Comparison of ENCODE assay signal across 33 cellular contexts in the genomic region with DNA sequence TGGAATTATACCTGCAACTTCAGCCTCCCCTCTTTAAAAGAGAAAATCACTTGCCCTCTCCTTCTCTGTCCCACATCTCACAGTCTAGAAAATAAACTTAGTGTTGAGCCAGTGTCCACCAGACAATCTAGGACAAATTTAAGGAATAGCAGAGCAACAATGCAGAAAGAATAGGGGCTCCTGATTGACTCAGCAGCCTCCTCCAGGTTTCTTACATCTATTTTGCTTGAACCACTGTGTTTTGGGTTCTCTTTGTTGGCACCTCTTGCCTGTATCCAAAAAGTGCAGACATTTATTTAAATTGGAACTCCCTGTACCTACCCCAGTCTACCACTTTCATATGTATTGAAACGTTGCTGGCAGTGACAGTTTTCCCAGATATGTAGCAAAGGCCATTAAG.
A peak's percentile ranks its signal among the peaks of the same experiment; 100 is the strongest.
DNase-seq lines count a peak whose midpoint lies in the region; ATAC-seq, FAIRE-seq and TF ChIP-seq lines count a peak whose summit lies in the region.
"Had no signal": no experiment of that assay in that cellular context is flagged by ENCODE, and none has a peak within 500 bp of the region (broad histone marks: within the 10 kb centered on the region; RNA-seq: fewer than 3 reads in every experiment).

No MANE protein-coding gene starts in this region.

- H3F3A ChIP-seq in PC-9 (ENCODE audit: insufficient read depth, low read depth): no peaks in the 10 kb centered on the region

- TF ChIP-seq CTCF in PC-9 (conservative IDR thresholded peaks at IDR 0.05) (no peak), K562 (IDR thresholded peaks at IDR 0.05 in 2 of 3, conservative IDR thresholded peaks at IDR 0.05 in 1 of 3; ENCODE audit: insufficient read depth in 2 of 3, low read depth in 1 of 3, low read length in 3 of 3) (no peak)

- no peaks in the 10 kb centered on the region for H3K9me1 ChIP-seq in K562 (ENCODE audit: control insufficient read depth, insufficient read depth, low read length)

- H3K9ac ChIP-seq in K562 (ENCODE audit: insufficient read depth in 1 of 2, low read depth in 2 of 2, low read length in 2 of 2): no peak overlapping the region
- H3K9ac ChIP-seq: BLaER1; BLaER1 treated with 17β-estradiol and CSF1 and Interleukin-3, amounts not matched to agents 10 nM and 100 nM had no signal

- in situ Hi-C loops in K562 (cut with MboI): no loop called here

- no TSS peak for BruUV-seq in PC-9 (replicated peaks; lab: Mats Ljungman, UMichigan)
- no TSS peak for BruUV-seq in K562 (replicated peaks; lab: Mats Ljungman, UMichigan)

- TF ChIP-seq EP300 in K562 (IDR thresholded peaks at IDR 0.05; ENCODE audit: low read length): no peak

- TF ChIP-seq RAD21 in K562 (CRISPR knock-in tag; conservative IDR thresholded peaks at IDR 0.05 in 1 of 2, IDR thresholded peaks at IDR 0.05 in 1 of 2): no peak

- H3K4me1 ChIP-seq in PC-9 (replicated peaks; ENCODE audit: insufficient read depth): no peaks in the 10 kb centered on the region
- H3K4me1 ChIP-seq in K562 (replicated peaks in 1 of 2; ENCODE audit: control insufficient read depth in 2 of 2, insufficient read depth in 2 of 2, low read length in 2 of 2): no peaks in the 10 kb centered on the region
- H3K4me1 ChIP-seq: A549, BE2C, Caco-2 had no signal

- H4K20me1 ChIP-seq in PC-9 (ENCODE audit: insufficient read depth) (no peaks in the 10 kb centered on the region), K562 (replicated peaks; ENCODE audit: control insufficient read depth, insufficient read depth, low read length) (no peaks in the 10 kb centered on the region)
- H4K20me1 ChIP-seq: BLaER1; BLaER1 treated with 17β-estradiol and CSF1 and Interleukin-3, amounts not matched to agents 10 nM and 100 nM had no signal

- H2AFZ ChIP-seq in PC-9 (0 out of 2 replicates have a peak overlapping the region, but pooled peaks have one; percentile 14), K562 (ENCODE audit: low read depth, low read length) (no peak overlapping the region)

- ATAC-seq in K562: no peak
- ATAC-seq: A549; CD8-positive, alpha-beta T cell had no signal

- no peaks in the 10 kb centered on the region for H3K79me2 ChIP-seq in PC-9 (ENCODE audit: low read depth)
- no peaks in the 10 kb centered on the region for H3K79me2 ChIP-seq in K562 (ENCODE audit: control insufficient read depth, insufficient read depth, low read length)

- TF ChIP-seq POLR2A in K562 (conservative IDR thresholded peaks at IDR 0.05): no peak

- no peak for FAIRE-seq in K562 (lab: Jason Lieb, UNC)
- FAIRE-seq: A204.1, A549, D721Med had no signal

- H3K27ac ChIP-seq in PC-9: no peak overlapping the region
- H3K27ac ChIP-seq in K562 (ENCODE audit: extremely low read depth, low read depth, low read length): no peak overlapping the region
- H3K27ac ChIP-seq: 22Rv1; A549; BLaER1; BLaER1 treated with 17β-estradiol and CSF1 and Interleukin-3, amounts not matched to agents 10 nM and 100 nM; C4-2B had no signal

- no peaks in the 10 kb centered on the region for H3K36me3 ChIP-seq in PC-9 (ENCODE audit: low read depth)
- H3K36me3 ChIP-seq in K562 (ENCODE audit: control insufficient read depth, insufficient read depth, low read length): no peaks in the 10 kb centered on the region
- H3K36me3 ChIP-seq: BE2C; BLaER1; BLaER1 treated with 17β-estradiol and CSF1 and Interleukin-3, amounts not matched to agents 10 nM and 100 nM had no signal

- H3K9me2 ChIP-seq in PC-9 (ENCODE audit: insufficient read depth): no peaks in the 10 kb centered on the region; the same call in none of the 2 replicates

- CTCF ChIA-PET in HEK293T (lab: Yijun Ruan, JAX) (no interaction called here), PC-9 (lab: Charles Lee) (no interaction called here), K562 (lab: Yijun Ruan, JAX; ENCODE audit: low intra/inter-chr PET ratio) (no interaction called here)

- H3K4me2 ChIP-seq in PC-9 (no peak overlapping the region), K562 (ENCODE audit: insufficient read depth, low read length) (no peak overlapping the region)
- H3K4me2 ChIP-seq: A549; BLaER1; BLaER1 treated with 17β-estradiol and CSF1 and Interleukin-3, amounts not matched to agents 10 nM and 100 nM had no signal

- 0% methylated on average over 1 of the region's 1 CpG for WGBS in K562 (ENCODE audit: insufficient coverage, low coverage, missing lambda C conversion rate)

- POLR2A ChIA-PET in HEK293T (lab: Yijun Ruan, JAX) (no interaction called here), PC-9 (lab: Charles Lee; ENCODE audit: unreplicated experiment) (no interaction called here), K562 (lab: Yijun Ruan, JAX) (no interaction called here)

- H3K4me3 ChIP-seq in PC-9: no peak overlapping the region
- H3K4me3 ChIP-seq in K562: no peak overlapping the region
- H3K4me3 ChIP-seq: A549; BLaER1; BLaER1 treated with 17β-estradiol and CSF1 and Interleukin-3, amounts not matched to agents 10 nM and 100 nM had no signal

- H3K9me3 ChIP-seq in PC-9 (ENCODE audit: insufficient read depth, low read depth) (no peaks in the 10 kb centered on the region), K562 (replicated peaks; ENCODE audit: control insufficient read depth, insufficient read depth, low read depth, low read length) (peaks cover 6% of the 10 kb centered on the region; the same call in 1 of the 2 replicates)
- H3K9me3 ChIP-seq: A549, BE2C, Caco-2 had no signal

- DNase-seq in HEK293T (ENCODE audit: extremely low spot score) (no peak), PC-9 (no peak), K562 (ENCODE audit: extremely low read depth in 1 of 4, low spot score in 3 of 4) (no peak), hypothalamus (lab: John Stamatoyannopoulos, UW) (no peak), NCI-H146 treated with DMSO at 0.1 percent for 48 hours (lab: John Stamatoyannopoulos, UW; ENCODE audit: unreplicated experiment) (no peak), retina (no peak)
- DNase-seq: 8988T; ACHN; AML-193; BE2C; C1 segment of cervical spinal cord; Caco-2; Calu3; CD4-positive, alpha-beta memory T cell; CD4-positive, alpha-beta T cell; CD4-positive, CD25-positive, alpha-beta regulatory T cell; CD8-positive, alpha-beta memory T cell; CD8-positive, alpha-beta T cell; COR-L47; DMS 273 treated with DMSO at 0.1 percent for 48 hours; DMS153; DMS53; DMS79; DMS79 treated with DMSO at 0.1 percent for 48 hours; DND-41; EL had no signal

- H3K27me3 ChIP-seq in PC-9 (ENCODE audit: insufficient read depth, low read depth) (no peaks in the 10 kb centered on the region), K562 (ENCODE audit: control insufficient read depth in 2 of 2, insufficient read depth in 2 of 2, low read length in 2 of 2) (no peaks in the 10 kb centered on the region)
- H3K27me3 ChIP-seq: BE2C, BLaER1 had no signal

- intact Hi-C loops in PC-9 (cut with micrococcal nuclease; ENCODE audit: unreplicated experiment) (no loop called here), K562 (cut with micrococcal nuclease) (no loop called here)

TF ChIP-seq in HEK293T, 16 proteins besides CTCF, POLR2A, EP300 and RAD21:
- no peak for TF ChIP-seq L3MBTL2 (conservative IDR thresholded peaks at IDR 0.05)
- TF ChIP-seq PKNOX1 (IDR thresholded peaks at IDR 0.05): peak; percentile 73

TF ChIP-seq in K562, 482 proteins besides CTCF, POLR2A, EP300 and RAD21 (continues in another document):
- no peak for TF ChIP-seq XRCC5 (IDR thresholded peaks at IDR 0.05; ENCODE audit: low read depth, low read length)
- no peak for TF ChIP-seq TCFL5 (CRISPR knock-in tag; conservative IDR thresholded peaks at IDR 0.05)
- no peak for TF ChIP-seq PBX2 (CRISPR knock-in tag; IDR thresholded peaks at IDR 0.05; ENCODE audit: low read depth)
- TF ChIP-seq PBX2 (tag; conservative IDR thresholded peaks at IDR 0.05; ENCODE audit: low read depth): 0 out of 2 replicates have a peak, but pooled peaks have one; percentile 9
- TF ChIP-seq, protein P1, sequence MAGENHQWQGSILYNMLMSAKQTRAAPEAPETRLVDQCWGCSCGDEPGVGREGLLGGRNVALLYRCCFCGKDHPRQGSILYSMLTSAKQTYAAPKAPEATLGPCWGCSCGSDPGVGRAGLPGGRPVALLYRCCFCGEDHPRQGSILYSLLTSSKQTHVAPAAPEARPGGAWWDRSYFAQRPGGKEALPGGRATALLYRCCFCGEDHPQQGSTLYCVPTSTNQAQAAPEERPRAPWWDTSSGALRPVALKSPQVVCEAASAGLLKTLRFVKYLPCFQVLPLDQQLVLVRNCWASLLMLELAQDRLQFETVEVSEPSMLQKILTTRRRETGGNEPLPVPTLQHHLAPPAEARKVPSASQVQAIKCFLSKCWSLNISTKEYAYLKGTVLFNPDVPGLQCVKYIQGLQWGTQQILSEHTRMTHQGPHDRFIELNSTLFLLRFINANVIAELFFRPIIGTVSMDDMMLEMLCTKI (IDR thresholded peaks at IDR 0.05; ENCODE audit: partially characterized antibody): no peak
- TF ChIP-seq SP2 (IDR thresholded peaks at IDR 0.05; ENCODE audit: extremely low read depth, low read depth, low read length, poor library complexity, severe bottlenecking): no peak
- peak; percentile 63; the same call in 1 of the 2 replicates for TF ChIP-seq PKNOX1 (IDR thresholded peaks at IDR 0.05)
